1 cellular context compared by ENCODE assay signal in genomic region chr4:106369456-106370060, GRCh38.
TF ChIP-seq lines count a peak whose summit lies in the region.

No MANE protein-coding gene starts in this region.

TF ChIP-seq in WTC11, 78 proteins besides CTCF, POLR2A, EP300 and RAD21 (continued from another document):
- TF ChIP-seq ZBTB43 (CRISPR knock-in tag; IDR thresholded peaks at IDR 0.05) (no peak), KAT7 (CRISPR knock-in tag; IDR thresholded peaks at IDR 0.05; ENCODE audit: borderline replicate concordance) (no peak), TP53 (CRISPR knock-in tag; IDR thresholded peaks at IDR 0.05) (no peak), SP1 (CRISPR knock-in tag; conservative IDR thresholded peaks at IDR 0.05) (no peak), SOX15 (CRISPR knock-in tag; IDR thresholded peaks at IDR 0.05) (no peak)
